In the genomic region with DNA sequence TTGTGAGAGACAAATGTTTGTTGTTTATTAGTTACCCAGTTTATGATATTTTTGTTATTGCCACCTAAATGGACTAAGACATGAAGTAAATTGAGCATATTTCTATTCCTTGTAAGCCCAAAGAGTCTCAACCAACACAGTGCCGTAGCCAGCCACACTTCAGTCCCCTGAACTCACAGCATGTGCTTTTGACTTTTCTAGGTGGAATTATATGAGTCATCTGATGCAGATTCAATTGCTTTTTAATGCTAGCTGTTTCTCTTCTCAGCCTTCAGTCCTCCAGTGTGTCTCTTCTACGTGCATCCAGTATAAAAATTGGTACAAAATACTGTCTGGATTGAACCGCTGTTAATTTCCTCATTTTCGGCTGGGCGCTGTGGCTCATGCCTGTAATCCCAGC, we compare ENCODE assay signal across 21 cellular contexts. TPM values are rescaled to one million over a fixed set of nuclear protein-coding genes. Genes with fewer than 3 reads are reported as not detected.
A peak's percentile ranks its signal among the peaks of the same experiment; 100 is the strongest.
DNase-seq lines count a peak whose midpoint lies in the region; ATAC-seq and TF ChIP-seq lines count a peak whose summit lies in the region.
"Had no signal": no experiment of that assay in that cellular context is flagged by ENCODE, and none has a peak within 500 bp of the region (broad histone marks: within the 10 kb centered on the region; RNA-seq: fewer than 3 reads in every experiment).

No MANE protein-coding gene starts in this region.

- H3K9ac ChIP-seq in IMR-90 (ENCODE audit: low read depth, low read length): no peak overlapping the region
- H3K9ac ChIP-seq in MM.1S (ENCODE audit: low read length): no peak overlapping the region

- no peaks in the 10 kb centered on the region for H4K20me1 ChIP-seq in IMR-90 (ENCODE audit: insufficient read depth, low read length)
- H4K20me1 ChIP-seq in MM.1S (ENCODE audit: insufficient read depth, low read length): no peaks in the 10 kb centered on the region

- no peaks in the 10 kb centered on the region for H3K79me2 ChIP-seq in MM.1S (ENCODE audit: low read length)

- no peak overlapping the region for H3K4me3 Mint-ChIP-seq in T-cell
- H3K4me3 Mint-ChIP-seq: activated CD4-positive, alpha-beta T cell treated with anti-CD3 and anti-CD28 coated beads, Interleukin-2, amount 10 ng/mL, durations not matched to agents 7 days and 5 days; central memory CD8-positive, alpha-beta T cell had no signal

- TF ChIP-seq CTCF in IMR-90 (conservative IDR thresholded peaks at IDR 0.05; ENCODE audit: low read depth, low read length) (no peak), body of pancreas (IDR thresholded peaks at IDR 0.05) (no peak), foreskin keratinocyte (conservative IDR thresholded peaks at IDR 0.05) (no peak), MM.1S (IDR thresholded peaks at IDR 0.05; ENCODE audit: low read length) (no peak)

- peaks cover 7% of the 10 kb centered on the region for H3K4me1 ChIP-seq in IMR-90 (ENCODE audit: control insufficient read depth, insufficient read depth, low read length)
- peaks cover 31% of the 10 kb centered on the region for H3K4me1 ChIP-seq in body of pancreas
- H3K4me1 ChIP-seq in foreskin keratinocyte: peaks cover 24% of the 10 kb centered on the region
- no peaks in the 10 kb centered on the region for H3K4me1 ChIP-seq in MM.1S (ENCODE audit: low read length)

- H3K27me3 ChIP-seq in IMR-90 (ENCODE audit: control insufficient read depth, insufficient read depth, low read length) (no peaks in the 10 kb centered on the region), body of pancreas (no peaks in the 10 kb centered on the region), foreskin keratinocyte (no peaks in the 10 kb centered on the region), MM.1S (replicated peaks; ENCODE audit: insufficient read depth, low read length) (no peaks in the 10 kb centered on the region)

- no peak overlapping the region for H3K27ac ChIP-seq in IMR-90 (ENCODE audit: insufficient read depth, low read length)
- peak overlapping the region in 3 of 4 donors; percentile 35 to 67 (median 45) for H3K27ac ChIP-seq in body of pancreas
- no peak overlapping the region for H3K27ac ChIP-seq in foreskin keratinocyte
- H3K27ac ChIP-seq in MM.1S (ENCODE audit: low read length): no peak overlapping the region

- H4K8ac ChIP-seq in IMR-90 (ENCODE audit: low read depth in 2 of 2, low read length in 2 of 2): no peak overlapping the region

- H3K14ac ChIP-seq in IMR-90 (replicated peaks; ENCODE audit: low read depth, low read length): no peak overlapping the region

- H3K9me3 Mint-ChIP-seq in T-cell: no peaks in the 10 kb centered on the region
- H3K9me3 Mint-ChIP-seq: activated CD4-positive, alpha-beta T cell treated with anti-CD3 and anti-CD28 coated beads, Interleukin-2, amount 10 ng/mL, durations not matched to agents 7 days and 5 days; activated T-helper 2 cell treated with anti-CD3 and anti-CD28 coated beads, Interferon-gamma antibody, Interleukin-2, Interleukin-4, amounts not matched to agents 10 μg/mL and 5 μg/mL and 100 μg/mL, durations not matched to agents 14 hours and 24 hours and 36 hours; central memory CD8-positive, alpha-beta T cell had no signal

- H3K27me3 Mint-ChIP-seq in T-cell: peaks cover 0 to 4% of the 10 kb centered on the region in 2 donors
- H3K27me3 Mint-ChIP-seq: activated CD4-positive, alpha-beta T cell treated with anti-CD3 and anti-CD28 coated beads, Interleukin-2, amount 10 ng/mL, durations not matched to agents 7 days and 5 days; central memory CD8-positive, alpha-beta T cell had no signal

- no peak for TF ChIP-seq RAD21 in IMR-90 (IDR thresholded peaks at IDR 0.05; ENCODE audit: low read length)

- H3K4me3 ChIP-seq in IMR-90 (ENCODE audit: insufficient read depth, low read depth, low read length) (no peak overlapping the region), body of pancreas (no peak overlapping the region), MM.1S (ENCODE audit: low read length) (no peak overlapping the region)

- no peak overlapping the region for H4K91ac ChIP-seq in IMR-90 (ENCODE audit: insufficient read depth, low read depth, low read length)

- no peak overlapping the region for H2BK15ac ChIP-seq in IMR-90 (ENCODE audit: low read depth, low read length)

- in situ Hi-C loops in IMR-90 (cut with MboI; ENCODE audit: low sequenced_read_pairs): no loop called here

- H3K9me2 ChIP-seq in MM.1S (replicated peaks; ENCODE audit: insufficient read depth, low read length): no peaks in the 10 kb centered on the region

- no peak overlapping the region for H3K27ac Mint-ChIP-seq in T-cell
- H3K27ac Mint-ChIP-seq: activated CD4-positive, alpha-beta T cell treated with anti-CD3 and anti-CD28 coated beads, Interleukin-2, amount 10 ng/mL, durations not matched to agents 7 days and 5 days; activated T-helper 2 cell treated with anti-CD3 and anti-CD28 coated beads, Interferon-gamma antibody, Interleukin-2, Interleukin-4, amounts not matched to agents 10 μg/mL and 5 μg/mL and 100 μg/mL, durations not matched to agents 14 hours and 24 hours and 36 hours had no signal

- WGBS in IMR-90 (ENCODE audit: extremely low coverage in 2 of 2, insufficient read length in 1 of 2), 2 experiments: 100% methylated on average over 2 of the region's 5 CpGs; no CpG with 5 or more reads in 1 of the 2 experiments
- WGBS in body of pancreas, 2 donors: 94 to 96% methylated on average over 5 of the region's 5 CpGs

- no peak overlapping the region for H2AK5ac ChIP-seq in IMR-90 (ENCODE audit: low read depth, low read length)

- H2AFZ ChIP-seq in IMR-90 (replicated peaks; ENCODE audit: low read length, poor library complexity) (no peak overlapping the region), MM.1S (ENCODE audit: low read length) (no peak overlapping the region)

- H3F3A ChIP-seq in MM.1S (ENCODE audit: insufficient read depth, low read length): no peaks in the 10 kb centered on the region

- H3K56ac ChIP-seq in IMR-90 (ENCODE audit: extremely low read depth, insufficient read depth, low read length): no peak overlapping the region

- POLR2A ChIA-PET in IMR-90 (lab: Charles Lee; ENCODE audit: unreplicated experiment) (no interaction called here), T-cell (lab: Charles Lee) (no interaction called here)

- H2BK20ac ChIP-seq in IMR-90 (ENCODE audit: low read depth, low read length): no peak overlapping the region

- no peak overlapping the region for H2BK5ac ChIP-seq in IMR-90 (ENCODE audit: low read depth, low read length, poor library complexity, severe bottlenecking)

- ATAC-seq in IMR-90 (ENCODE audit: low read depth): peak; percentile 44; the same call in 1 of the 2 replicates
- ATAC-seq in body of pancreas: no peak
- peak; percentile 42 for ATAC-seq in foreskin keratinocyte
- no peak for ATAC-seq in T-cell (replicated peaks in 1 of 4)
- no peak for ATAC-seq in GM19395 (IDR thresholded peaks at IDR 0.05; ENCODE audit: unreplicated experiment)
- ATAC-seq: left lobe of liver, Right ventricle myocardium inferior had no signal

- peak; percentile 58 for DNase-seq in IMR-90
- no peak for DNase-seq in body of pancreas
- peak in 1 of 2 donors; percentile 28 for DNase-seq in foreskin keratinocyte
- DNase-seq in renal cortical epithelial cell (ENCODE audit: low read depth): peak; percentile 33
- DNase-seq in T-cell: no peak
- DNase-seq in MM.1S: no peak
- no peak for DNase-seq in C1 segment of cervical spinal cord (lab: John Stamatoyannopoulos, UW)
- DNase-seq: activated CD4-positive, alpha-beta T cell treated with anti-CD3 and anti-CD28 coated beads, Interleukin-2, amount 10 ng/mL, durations not matched to agents 7 days and 5 days; activated CD8-positive, alpha-beta memory T cell treated with anti-CD3 and anti-CD28 coated beads, Interleukin-2, amount 50 U/mL, for 4 hours; effector CD4-positive, alpha-beta T cell; glutamatergic neuron; NCI-H1105 treated with DMSO at 0.1 percent for 48 hours; NCI-H524; OCI-M1; retina; stimulated activated CD8-positive, alpha-beta memory T cell treated with anti-CD3 and anti-CD28 coated beads, Interleukin-4, amount 100 ng/mL, for 48 hours had no signal

- peaks cover 6% of the 10 kb centered on the region; the same call in 1 of the 2 replicates for H3K9me1 ChIP-seq in IMR-90 (ENCODE audit: insufficient read depth, low read length)

- no peak overlapping the region for H3K4ac ChIP-seq in IMR-90 (ENCODE audit: low read depth, low read length)

- no peaks in the 10 kb centered on the region for H3K4me1 Mint-ChIP-seq in T-cell
- H3K4me1 Mint-ChIP-seq: activated CD4-positive, alpha-beta T cell treated with anti-CD3 and anti-CD28 coated beads, Interleukin-2, amount 10 ng/mL, durations not matched to agents 7 days and 5 days; central memory CD8-positive, alpha-beta T cell had no signal

- BruUV-seq in IMR-90 (replicated peaks; lab: Mats Ljungman, UMichigan): no TSS peak

- H3K18ac ChIP-seq in IMR-90 (ENCODE audit: low read depth, low read length): no peak overlapping the region

- no peaks in the 10 kb centered on the region for H3K36me3 Mint-ChIP-seq in T-cell

- no peak overlapping the region for H2AK9ac ChIP-seq in IMR-90 (replicated peaks; ENCODE audit: low read depth, low read length, poor library complexity)

- H3K9me3 ChIP-seq in IMR-90 (ENCODE audit: control insufficient read depth, insufficient read depth, low read length) (no peaks in the 10 kb centered on the region), body of pancreas (no peaks in the 10 kb centered on the region), MM.1S (replicated peaks; ENCODE audit: insufficient read depth, low read length) (no peaks in the 10 kb centered on the region)

- no peak overlapping the region for H3K23ac ChIP-seq in IMR-90 (ENCODE audit: low read depth, low read length)

- CTCF ChIA-PET in IMR-90 (lab: Yijun Ruan, JAX) (interaction anchor here (0.6 kb wide), 1 partner anchor 11 kb away, joined by 3 read pairs; no protein-coding TSS in a partner anchor), T-cell (lab: Charles Lee) (no interaction called here)

- H3K79me1 ChIP-seq in IMR-90 (ENCODE audit: low read depth in 1 of 2, low read length in 2 of 2): no peaks in the 10 kb centered on the region

- H3K4me2 ChIP-seq in IMR-90 (ENCODE audit: low read depth, low read length) (no peak overlapping the region), MM.1S (ENCODE audit: low read depth, low read length) (no peak overlapping the region)

- H4K5ac ChIP-seq in IMR-90 (ENCODE audit: low read depth, low read length): no peak overlapping the region

- dilution Hi-C loops in IMR-90 (cut with HindIII; ENCODE audit: low sequenced_read_pairs, unreplicated experiment): no loop called here

- no peak for TF ChIP-seq POLR2A in IMR-90 (IDR thresholded peaks at IDR 0.05; ENCODE audit: low read depth, low read length)
- TF ChIP-seq POLR2A in body of pancreas (IDR thresholded peaks at IDR 0.05): no peak

- no peak overlapping the region for H2BK120ac ChIP-seq in IMR-90 (ENCODE audit: low read depth, low read length)

- intact Hi-C loops in IMR-90 (cut with micrococcal nuclease): loop anchor here (5.0 kb wide), 1 partner anchor 60 kb away; no protein-coding TSS in a partner anchor
- intact Hi-C loops in body of pancreas (cut with DNase I): no loop called here

- H3K36me3 ChIP-seq in IMR-90 (ENCODE audit: control insufficient read depth, insufficient read depth, low read length) (no peaks in the 10 kb centered on the region), body of pancreas (replicated peaks in 1 of 2; ENCODE audit: insufficient read depth in 1 of 2, low read depth in 2 of 2) (no peaks in the 10 kb centered on the region), MM.1S (replicated peaks; ENCODE audit: insufficient read depth, low read length) (no peaks in the 10 kb centered on the region)

RNA-seq across cellular contexts. Expression of gene IQCK, which starts 39.0 kb away (rescaled TPM):
- total RNA-seq in IMR-90 (2012; rRNA removed): 4.2 and 5.4 TPM in 2 replicates
- polyA plus RNA-seq in IMR-90 (2012; rRNA removed): 4.1 and 4.2 TPM in 2 replicates
- 3.7 and 6.6 TPM in 2 replicates for polyA plus RNA-seq in IMR-90 (2012; cell fraction: cytosol; rRNA removed)
- polyA plus RNA-seq in IMR-90 (2012; cell fraction: nucleus; rRNA removed; ENCODE audit: low replicate concordance): 6.1 and 9.2 TPM in 2 replicates
- 10 to 100 TPM; 10.9 to 52.7 TPM for total RNA-seq in body of pancreas
- total RNA-seq in foreskin keratinocyte: 8.8 and 8.9 TPM in 2 replicates
- 5.7 and 6.6 TPM in 2 replicates for polyA plus RNA-seq in foreskin keratinocyte
- 9.2 and 37.1 TPM in 2 replicates for total RNA-seq in renal cortical epithelial cell
- total RNA-seq in T-cell: 1 to 10 TPM; 1.6 to 3.3 (median 2.0) TPM

RNA-seq across cellular contexts. Expression of gene KNOP1, which starts 39.0 kb away (rescaled TPM):
- 8.4 and 10.6 TPM in 2 replicates for total RNA-seq in IMR-90 (2012; rRNA removed)
- 6.9 and 7.0 TPM in 2 replicates for polyA plus RNA-seq in IMR-90 (2012; rRNA removed)
- polyA plus RNA-seq in IMR-90 (2012; cell fraction: cytosol; rRNA removed): 2.2 and 6.1 TPM in 2 replicates
- polyA plus RNA-seq in IMR-90 (2012; cell fraction: nucleus; rRNA removed; ENCODE audit: low replicate concordance): 1.4 and 4.3 TPM in 2 replicates
- 10 to 100 TPM in 1 of 2 donors, 1 to 10 TPM in 1; 8.6 to 12.2 TPM for total RNA-seq in body of pancreas
- total RNA-seq in foreskin keratinocyte: 39.0 and 44.4 TPM in 2 replicates
- 34.2 and 41.0 TPM in 2 replicates for polyA plus RNA-seq in foreskin keratinocyte
- total RNA-seq in renal cortical epithelial cell: 14.1 and 23.8 TPM in 2 replicates
- total RNA-seq in T-cell: 10 to 100 TPM in 4 of 5 donors, 1 to 10 TPM in 1; 8.2 to 20.4 (median 18.6) TPM

Comparison
In these comparisons a context has a peak if more than half of its experiments do, and no peak if none do; other contexts are left out.
1. ATAC-seq: peak in IMR-90 (single experiment) and foreskin keratinocyte (single experiment); none in body of pancreas (single experiment), T-cell (0 of 4) and GM19395 (single experiment).
2. DNase-seq: peak in IMR-90 (single experiment) and renal cortical epithelial cell (single experiment); none in body of pancreas (0 of 4), T-cell (0 of 34), MM.1S (single experiment) and C1 segment of cervical spinal cord (0 of 14).
3. H3K27ac ChIP-seq: peak in body of pancreas (3 of 4); none in IMR-90 (single experiment), foreskin keratinocyte (single experiment) and MM.1S (single experiment).